ENCODE assay signal across 9 cellular contexts in genomic region chr11:117946196-117946841, GRCh38. TPM values are rescaled to one million over a fixed set of nuclear protein-coding genes. Genes with fewer than 3 reads are reported as not detected.
A peak's percentile ranks its signal among the peaks of the same experiment; 100 is the strongest.
DNase-seq lines count a peak whose midpoint lies in the region; ATAC-seq lines count a peak whose summit lies in the region.
"Had no signal": no experiment of that assay in that cellular context is flagged by ENCODE, and none has a peak within 500 bp of the region (broad histone marks: within the 10 kb centered on the region; RNA-seq: fewer than 3 reads in every experiment).

No MANE protein-coding gene starts in this region.

- no peaks in the 10 kb centered on the region for H3K27me3 Mint-ChIP-seq in activated naive CD4-positive, alpha-beta T cell treated with anti-CD3 and anti-CD28 coated beads for 36 hours (ENCODE audit: low read depth)
- no peaks in the 10 kb centered on the region for H3K27me3 Mint-ChIP-seq in activated naive CD8-positive, alpha-beta T cell treated with anti-CD3 and anti-CD28 coated beads, Interleukin-2, amount 50 U/mL, for 24 hours

- CTCF ChIA-PET in activated naive CD4-positive, alpha-beta T cell treated with anti-CD3 and anti-CD28 coated beads for 36 hours (lab: Charles Lee): interaction anchor here (0.6 to 11.8 kb wide), 53 partner anchors 10 to 520 kb away, joined by 3 to 230 read pairs (median 7); partner anchors contain the start of genes FXYD2, IL10RA and TMPRSS13

- H3K9me3 Mint-ChIP-seq in activated naive CD4-positive, alpha-beta T cell treated with anti-CD3 and anti-CD28 coated beads for 36 hours: peaks cover 3% of the 10 kb centered on the region
- H3K9me3 Mint-ChIP-seq in activated naive CD8-positive, alpha-beta T cell treated with anti-CD3 and anti-CD28 coated beads, Interleukin-2, amount 50 U/mL, for 24 hours: no peaks in the 10 kb centered on the region
- no peaks in the 10 kb centered on the region for H3K9me3 Mint-ChIP-seq in stimulated activated effector memory CD8-positive, alpha-beta T cell treated with anti-CD3 and anti-CD28 coated beads, Interleukin-12 subunit alpha, Interleukin-12 subunit beta, amount 100 ng/mL, for 72 hours
- H3K9me3 Mint-ChIP-seq: CD8-positive, alpha-beta memory T cell had no signal

- H3K4me3 Mint-ChIP-seq in activated naive CD4-positive, alpha-beta T cell treated with anti-CD3 and anti-CD28 coated beads for 36 hours: no peak overlapping the region
- no peak overlapping the region for H3K4me3 Mint-ChIP-seq in activated naive CD8-positive, alpha-beta T cell treated with anti-CD3 and anti-CD28 coated beads, Interleukin-2, amount 50 U/mL, for 24 hours
- no peak overlapping the region for H3K4me3 Mint-ChIP-seq in stimulated activated effector memory CD8-positive, alpha-beta T cell treated with anti-CD3 and anti-CD28 coated beads, Interleukin-12 subunit alpha, Interleukin-12 subunit beta, amount 100 ng/mL, for 72 hours

- no peak overlapping the region for H3K27ac Mint-ChIP-seq in activated naive CD4-positive, alpha-beta T cell treated with anti-CD3 and anti-CD28 coated beads for 36 hours
- peak overlapping the region; percentile 83 for H3K27ac Mint-ChIP-seq in activated naive CD8-positive, alpha-beta T cell treated with anti-CD3 and anti-CD28 coated beads, Interleukin-2, amount 50 U/mL, for 24 hours
- peak overlapping the region; percentile 71 for H3K27ac Mint-ChIP-seq in stimulated activated effector memory CD8-positive, alpha-beta T cell treated with anti-CD3 and anti-CD28 coated beads, Interleukin-12 subunit alpha, Interleukin-12 subunit beta, amount 100 ng/mL, for 72 hours

- no peaks in the 10 kb centered on the region for H3K36me3 Mint-ChIP-seq in activated naive CD4-positive, alpha-beta T cell treated with anti-CD3 and anti-CD28 coated beads for 36 hours (ENCODE audit: low read depth)
- H3K36me3 Mint-ChIP-seq in activated naive CD8-positive, alpha-beta T cell treated with anti-CD3 and anti-CD28 coated beads, Interleukin-2, amount 50 U/mL, for 24 hours (ENCODE audit: low read depth): no peaks in the 10 kb centered on the region
- no peaks in the 10 kb centered on the region for H3K36me3 Mint-ChIP-seq in stimulated activated effector memory CD8-positive, alpha-beta T cell treated with anti-CD3 and anti-CD28 coated beads, Interleukin-12 subunit alpha, Interleukin-12 subunit beta, amount 100 ng/mL, for 72 hours

- H3K4me1 Mint-ChIP-seq in activated naive CD4-positive, alpha-beta T cell treated with anti-CD3 and anti-CD28 coated beads for 36 hours (ENCODE audit: low read depth): peaks cover 61% of the 10 kb centered on the region
- H3K4me1 Mint-ChIP-seq in activated naive CD8-positive, alpha-beta T cell treated with anti-CD3 and anti-CD28 coated beads, Interleukin-2, amount 50 U/mL, for 24 hours: peaks cover 87% of the 10 kb centered on the region
- peaks cover 76% of the 10 kb centered on the region for H3K4me1 Mint-ChIP-seq in stimulated activated effector memory CD8-positive, alpha-beta T cell treated with anti-CD3 and anti-CD28 coated beads, Interleukin-12 subunit alpha, Interleukin-12 subunit beta, amount 100 ng/mL, for 72 hours

- peak; percentile 34 for DNase-seq in activated naive CD4-positive, alpha-beta T cell treated with anti-CD3 and anti-CD28 coated beads for 36 hours
- no peak for DNase-seq in activated naive CD4-positive, alpha-beta T cell treated with anti-CD3 and anti-CD28 coated beads, Interleukin-2, amount 50 U/mL, for 16 hours
- no peak for DNase-seq in activated naive CD8-positive, alpha-beta T cell treated with anti-CD3 and anti-CD28 coated beads, Interleukin-2, amount 50 U/mL, for 24 hours
- peak in 1 of 2 donors; percentile 47 for DNase-seq in stimulated activated effector memory CD8-positive, alpha-beta T cell treated with anti-CD3 and anti-CD28 coated beads, Interleukin-12 subunit alpha, Interleukin-12 subunit beta, amount 100 ng/mL, for 72 hours (ENCODE audit: low spot score in 2 of 2)
- DNase-seq in NCI-H187 (lab: John Stamatoyannopoulos, UW) (no peak), NCI-H524 (lab: John Stamatoyannopoulos, UW) (no peak)

- ATAC-seq in HG03432 (IDR thresholded peaks at IDR 0.05; ENCODE audit: unreplicated experiment) (peak; percentile 4), HG03354 (IDR thresholded peaks at IDR 0.05; ENCODE audit: poor library complexity, severe bottlenecking, unreplicated experiment) (no peak)
- ATAC-seq in activated naive CD8-positive, alpha-beta T cell treated with anti-CD3 and anti-CD28 coated beads, Interleukin-2, amount 50 U/mL, for 24 hours: peak; percentile 25
- no peak for ATAC-seq in stimulated activated effector memory CD8-positive, alpha-beta T cell treated with anti-CD3 and anti-CD28 coated beads, Interleukin-12 subunit alpha, Interleukin-12 subunit beta, amount 100 ng/mL, for 72 hours

- intact Hi-C loops in activated naive CD4-positive, alpha-beta T cell treated with anti-CD3 and anti-CD28 coated beads for 36 hours (cut with micrococcal nuclease): loop anchor here (1.0 to 10.0 kb wide), 4 partner anchors 38 to 519 kb away; partner anchors contain the start of gene SCN2B

RNA-seq across cellular contexts. Expression of gene TMPRSS13, which starts 17.1 kb away (rescaled TPM):
- total RNA-seq in activated naive CD4-positive, alpha-beta T cell treated with anti-CD3 and anti-CD28 coated beads for 36 hours: under 1 TPM; 0.15 to 0.21 TPM

RNA-seq across cellular contexts. Expression of gene IL10RA, which starts 39.9 kb away (rescaled TPM):
- 10 to 100 TPM; 11.3 to 16.1 TPM for total RNA-seq in activated naive CD4-positive, alpha-beta T cell treated with anti-CD3 and anti-CD28 coated beads for 36 hours

Comparison
In these comparisons a context has a peak if more than half of its experiments do, and no peak if none do; other contexts are left out.
1. ATAC-seq: peak in HG03432 (single experiment) and activated naive CD8-positive, alpha-beta T cell treated with anti-CD3 and anti-CD28 coated beads, Interleukin-2, amount 50 U/mL, for 24 hours (single experiment); none in stimulated activated effector memory CD8-positive, alpha-beta T cell treated with anti-CD3 and anti-CD28 coated beads, Interleukin-12 subunit alpha, Interleukin-12 subunit beta, amount 100 ng/mL, for 72 hours (single experiment) and HG03354 (single experiment).